1 cellular context compared by ENCODE assay signal in genomic region chr7:100692578-100692961, GRCh38.
TF ChIP-seq lines count a peak whose summit lies in the region.

No MANE protein-coding gene starts in this region.

TF ChIP-seq in IMR-90, 13 proteins besides CTCF, POLR2A, EP300 and RAD21 (continued from another document):
- TF ChIP-seq FOS (IDR thresholded peaks at IDR 0.05; ENCODE audit: low read depth, low read length), result no peak
- TF ChIP-seq, protein P1, sequence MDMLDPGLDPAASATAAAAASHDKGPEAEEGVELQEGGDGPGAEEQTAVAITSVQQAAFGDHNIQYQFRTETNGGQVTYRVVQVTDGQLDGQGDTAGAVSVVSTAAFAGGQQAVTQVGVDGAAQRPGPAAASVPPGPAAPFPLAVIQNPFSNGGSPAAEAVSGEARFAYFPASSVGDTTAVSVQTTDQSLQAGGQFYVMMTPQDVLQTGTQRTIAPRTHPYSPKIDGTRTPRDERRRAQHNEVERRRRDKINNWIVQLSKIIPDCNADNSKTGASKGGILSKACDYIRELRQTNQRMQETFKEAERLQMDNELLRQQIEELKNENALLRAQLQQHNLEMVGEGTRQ (IDR thresholded peaks at IDR 0.05; ENCODE audit: low read depth, low read length), result no peak
- TF ChIP-seq, protein P2, sequence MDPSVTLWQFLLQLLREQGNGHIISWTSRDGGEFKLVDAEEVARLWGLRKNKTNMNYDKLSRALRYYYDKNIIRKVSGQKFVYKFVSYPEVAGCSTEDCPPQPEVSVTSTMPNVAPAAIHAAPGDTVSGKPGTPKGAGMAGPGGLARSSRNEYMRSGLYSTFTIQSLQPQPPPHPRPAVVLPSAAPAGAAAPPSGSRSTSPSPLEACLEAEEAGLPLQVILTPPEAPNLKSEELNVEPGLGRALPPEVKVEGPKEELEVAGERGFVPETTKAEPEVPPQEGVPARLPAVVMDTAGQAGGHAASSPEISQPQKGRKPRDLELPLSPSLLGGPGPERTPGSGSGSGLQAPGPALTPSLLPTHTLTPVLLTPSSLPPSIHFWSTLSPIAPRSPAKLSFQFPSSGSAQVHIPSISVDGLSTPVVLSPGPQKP (IDR thresholded peaks at IDR 0.05; ENCODE audit: borderline replicate concordance, low read depth, low read length), result no peak
